In genomic region chr1:180282401-180282800, GRCh38 we compare ENCODE assay signal across 26 cellular contexts. TPM values are rescaled to one million over a fixed set of nuclear protein-coding genes. Genes with fewer than 3 reads are reported as not detected.
"Had no signal": no experiment of that assay in that cellular context is flagged by ENCODE, and none has a peak within 500 bp of the region (broad histone marks: within the 10 kb centered on the region; RNA-seq: fewer than 3 reads in every experiment).

No MANE protein-coding gene starts in this region.

- H3K27me3 ChIP-seq: hepatocyte, upper lobe of left lung had no signal

- H3K4me1 ChIP-seq: parathyroid adenoma had no signal

- ATAC-seq: activated CD8-positive, alpha-beta memory T cell treated with anti-CD3 and anti-CD28 coated beads, Interleukin-2, amount 10 ng/mL, durations not matched to agents 7 days and 5 days; activated CD8-positive, alpha-beta T cell treated with anti-CD3 and anti-CD28 coated beads for 36 hours; activated naive CD8-positive, alpha-beta T cell treated with anti-CD3 and anti-CD28 coated beads, Interleukin-2, amount 50 U/mL, for 24 hours; left ventricle myocardium superior; right cardiac atrium; stimulated activated naive CD8-positive, alpha-beta T cell treated with anti-CD3 and anti-CD28 coated beads, Interleukin-15, Interleukin-2, amounts not matched to agents 100 U/mL and 50 U/mL, for 24 hours had no signal

- H3K9me3 ChIP-seq: upper lobe of left lung had no signal

- H3K27ac ChIP-seq: hepatocyte, parathyroid adenoma, upper lobe of left lung, WERI-Rb-1 had no signal

- H3K4me3 ChIP-seq: hepatocyte, upper lobe of left lung had no signal

- DNase-seq: activated CD4-positive, alpha-beta T cell treated with anti-CD3 and anti-CD28 coated beads, Interleukin-2, amount 10 ng/mL, durations not matched to agents 7 days and 5 days; activated CD4-positive, CD25-positive, alpha-beta regulatory T cell treated with anti-CD3 and anti-CD28 coated beads, Interleukin-2, amount 50 U/mL, for 72 hours; activated CD8-positive, alpha-beta memory T cell treated with anti-CD3 and anti-CD28 coated beads, Interleukin-2, amount 10 ng/mL, durations not matched to agents 7 days and 5 days; activated CD8-positive, alpha-beta T cell treated with anti-CD3 and anti-CD28 coated beads for 36 hours; activated effector memory CD4-positive, alpha-beta T cell treated with anti-CD3 and anti-CD28 coated beads, Interleukin-2, amount 50 U/mL, for 16 hours; activated naive CD4-positive, alpha-beta T cell treated with anti-CD3 and anti-CD28 coated beads, Interleukin-2, amount 50 U/mL, for 16 hours; activated naive CD8-positive, alpha-beta T cell treated with anti-CD3 and anti-CD28 coated beads, Interleukin-2, amount 50 U/mL, for 24 hours; activated T-cell treated with anti-CD3 and anti-CD28 coated beads for 4 hours; aorta; effector memory CD4-positive, alpha-beta T cell; foreskin melanocyte; glutamatergic neuron; immature natural killer cell; left ventricle myocardium superior; mammary epithelial cell; midbrain; nephron progenitor cell; nucleus accumbens; right cardiac atrium; stimulated activated CD4-positive, alpha-beta T cell treated with anti-CD3 and anti-CD28 coated beads, Interleukin-4, amount 100 ng/mL, for 24 hours; stimulated activated naive CD8-positive, alpha-beta T cell treated with anti-CD3 and anti-CD28 coated beads, Interleukin-15, Interleukin-2, amounts not matched to agents 100 U/mL and 50 U/mL, for 24 hours; upper lobe of left lung; WERI-Rb-1 had no signal

RNA-seq across cellular contexts. Expression of gene LHX4, which starts 52.3 kb away (rescaled TPM):
- total RNA-seq: activated CD4-positive, alpha-beta T cell treated with anti-CD3 and anti-CD28 coated beads, Interleukin-2, amount 10 ng/mL, durations not matched to agents 7 days and 5 days; activated CD8-positive, alpha-beta memory T cell treated with anti-CD3 and anti-CD28 coated beads, Interleukin-2, amount 10 ng/mL, durations not matched to agents 7 days and 5 days; activated CD8-positive, alpha-beta T cell treated with anti-CD3 and anti-CD28 coated beads for 36 hours; aorta; dermis microvascular lymphatic vessel endothelial cell; left ventricle myocardium superior; mammary epithelial cell; right cardiac atrium had no signal
- polyA plus RNA-seq: mammary epithelial cell had no signal
